8 cellular contexts compared by ENCODE assay signal in the genomic region with DNA sequence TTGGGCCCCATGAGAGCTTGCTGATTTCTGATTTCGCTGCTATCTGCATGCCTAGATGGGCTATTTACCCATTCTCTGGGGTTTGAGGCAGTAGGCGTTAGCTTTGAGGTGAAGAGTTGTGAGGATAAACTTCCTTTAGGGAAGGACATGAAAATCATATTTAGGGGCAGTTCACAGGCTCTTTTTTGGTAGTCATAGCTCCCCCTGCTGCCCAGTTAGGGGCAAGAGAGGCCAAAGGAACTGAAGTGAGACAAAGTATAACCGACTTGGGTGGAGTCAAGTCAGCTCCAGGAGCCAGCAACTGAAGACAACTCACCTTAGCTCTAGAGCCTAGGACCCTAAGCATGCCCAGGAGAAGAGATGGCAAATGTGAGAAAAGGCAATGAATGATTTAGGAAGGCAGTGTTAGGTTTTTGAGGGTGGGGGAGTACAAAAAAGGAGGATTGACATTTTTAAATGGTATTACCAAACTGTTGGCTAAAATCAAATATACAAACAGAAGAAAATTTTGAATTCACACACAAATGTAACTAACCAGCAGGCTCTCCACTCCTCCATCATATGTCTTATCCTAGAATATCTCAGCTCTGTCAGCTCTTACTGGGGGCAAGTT.
DNase-seq lines count a peak whose midpoint lies in the region; ATAC-seq and TF ChIP-seq lines count a peak whose summit lies in the region.

No MANE protein-coding gene starts in this region.

- H2BK5ac ChIP-seq in mesendoderm (ENCODE audit: low read length): no peak overlapping the region

- no peaks in the 10 kb centered on the region for H3K36me3 ChIP-seq in mesendoderm (ENCODE audit: control insufficient read depth, insufficient read depth, low read length)

- peak; percentile 20 for DNase-seq in AG09309 (ENCODE audit: low read depth)
- peak; percentile 53 for DNase-seq in NCI-H526 treated with DMSO at 0.1 percent for 48 hours (lab: John Stamatoyannopoulos, UW)
- DNase-seq in activated CD4-positive, alpha-beta T cell treated with anti-CD3 and anti-CD28 coated beads, Interleukin-2, amount 50 U/mL, for 48 hours: peak; percentile 35 to 53
- peak; percentile 8 for DNase-seq in effector CD4-positive, alpha-beta T cell
- DNase-seq in mesendoderm: peak; percentile 81
- DNase-seq in stimulated activated CD8-positive, alpha-beta memory T cell treated with anti-CD3 and anti-CD28 coated beads, Interleukin-4, amount 100 ng/mL, for 48 hours: peak; percentile 55

- no peak overlapping the region for H3K4ac ChIP-seq in mesendoderm (ENCODE audit: low read depth, low read length)

- no peak overlapping the region for H3K9ac ChIP-seq in mesendoderm (ENCODE audit: low read length)

- H3K56ac ChIP-seq in mesendoderm (ENCODE audit: low read length): no peak overlapping the region

- H3K4me3 ChIP-seq in AG09309 (ENCODE audit: control insufficient read depth, low read depth, low read length) (no peak overlapping the region), mesendoderm (ENCODE audit: low read length) (no peak overlapping the region)

- H2BK15ac ChIP-seq in mesendoderm (replicated peaks; ENCODE audit: low read depth): no peak overlapping the region

- H4K5ac ChIP-seq in mesendoderm (ENCODE audit: low read length): no peak overlapping the region

- H2BK120ac ChIP-seq in mesendoderm (ENCODE audit: low read depth, low read length): no peak overlapping the region

- WGBS in mesendoderm (ENCODE audit: extremely low coverage, insufficient coverage, low lambda C conversion rate): no CpG with 5 or more reads among the region's 3 CpGs

- H3K18ac ChIP-seq in mesendoderm (ENCODE audit: low read length): no peak overlapping the region

- no peaks in the 10 kb centered on the region for H3K79me1 ChIP-seq in mesendoderm (ENCODE audit: low read length)

- H3K27me3 ChIP-seq in mesendoderm (ENCODE audit: insufficient read depth, low read length, poor library complexity): no peaks in the 10 kb centered on the region

- H3K4me1 ChIP-seq in mesendoderm (ENCODE audit: control insufficient read depth, low read depth, low read length): no peaks in the 10 kb centered on the region

- H3K79me2 ChIP-seq in mesendoderm (ENCODE audit: control insufficient read depth, insufficient read depth, low read length): no peaks in the 10 kb centered on the region

- no peak overlapping the region for H3K4me2 ChIP-seq in mesendoderm (ENCODE audit: low read length)

- H4K8ac ChIP-seq in mesendoderm (ENCODE audit: low read depth, low read length): no peak overlapping the region

- no peak overlapping the region for H3K27ac ChIP-seq in mesendoderm (ENCODE audit: low read depth, low read length)

- peak; percentile 83 for TF ChIP-seq CTCF in AG09309 (IDR thresholded peaks at IDR 0.05; ENCODE audit: control insufficient read depth, insufficient read depth, low read depth, low read length, missing control alignments)

- no peak overlapping the region for H3K23ac ChIP-seq in mesendoderm (ENCODE audit: low read length)

- no peak overlapping the region for H2AK5ac ChIP-seq in mesendoderm (ENCODE audit: low read length)

- peak; percentile 89 for ATAC-seq in GM18909 (IDR thresholded peaks at IDR 0.05; ENCODE audit: poor library complexity, unreplicated experiment)
- ATAC-seq in HG03432 (IDR thresholded peaks at IDR 0.05; ENCODE audit: unreplicated experiment): peak; percentile 92

Comparison
In these comparisons a context has a peak if more than half of its experiments do, and no peak if none do; other contexts are left out.
1. DNase-seq: peak in every context shown above with its lines; median percentile 81 in mesendoderm; 55 in stimulated activated CD8-positive, alpha-beta memory T cell treated with anti-CD3 and anti-CD28 coated beads, Interleukin-4, amount 100 ng/mL, for 48 hours; 53 in NCI-H526 treated with DMSO at 0.1 percent for 48 hours; 44 in activated CD4-positive, alpha-beta T cell treated with anti-CD3 and anti-CD28 coated beads, Interleukin-2, amount 50 U/mL, for 48 hours; 20 in AG09309; 8 in effector CD4-positive, alpha-beta T cell.